16 cellular contexts compared by ENCODE assay signal in genomic region chr6:129497591-129498555, GRCh38.
A peak's percentile ranks its signal among the peaks of the same experiment; 100 is the strongest.
DNase-seq lines count a peak whose midpoint lies in the region; ATAC-seq and TF ChIP-seq lines count a peak whose summit lies in the region.
"Had no signal": no experiment of that assay in that cellular context is flagged by ENCODE, and none has a peak within 500 bp of the region (broad histone marks: within the 10 kb centered on the region; RNA-seq: fewer than 3 reads in every experiment).

No MANE protein-coding gene starts in this region.

- peaks cover 34% of the 10 kb centered on the region for H3K4me1 ChIP-seq in vagina
- peaks cover 0 to 5% of the 10 kb centered on the region in 2 donors for H3K4me1 ChIP-seq in naive thymus-derived CD4-positive, alpha-beta T cell (ENCODE audit: control insufficient read depth in 2 of 2, insufficient read depth in 2 of 2, low read length in 2 of 2)
- H3K4me1 ChIP-seq: SJCRH30 had no signal

- DNase-seq in stimulated activated naive CD8-positive, alpha-beta T cell treated with anti-CD3 and anti-CD28 coated beads, Interleukin-15, amount 100 ng/mL, for 72 hours: no peak
- DNase-seq in T-helper 17 cell: no peak
- DNase-seq in fibroblast of peridontal ligament (ENCODE audit: extremely low read depth): peak; percentile 33
- DNase-seq in vagina (ENCODE audit: extremely low spot score in 2 of 2): no peak
- DNase-seq in naive thymus-derived CD4-positive, alpha-beta T cell: no peak
- no peak for DNase-seq in SIG-M5 treated with dmso at 0.1 percent for 504 hours (lab: John Stamatoyannopoulos, UW; ENCODE audit: unreplicated experiment)
- DNase-seq in GM10266 (ENCODE audit: extremely low spot score): no peak
- DNase-seq: activated T-cell treated with anti-CD3 and anti-CD28 coated beads, Interleukin-2, amount 50 U/mL, for 72 hours; Karpas-422; left colon; NCI-H1417; NCI-H226; SJCRH30; stimulated activated CD4-positive, alpha-beta T cell treated with anti-CD3 and anti-CD28 coated beads, Interleukin-15, amount 100 ng/mL, for 24 hours had no signal

- no peak for TF ChIP-seq POLR2A in vagina (IDR thresholded peaks at IDR 0.05)

- H3K9me3 ChIP-seq in T-helper 17 cell (ENCODE audit: control insufficient read depth, low read length, poor library complexity, severe bottlenecking): no peaks in the 10 kb centered on the region
- no peaks in the 10 kb centered on the region for H3K9me3 ChIP-seq in vagina
- no peaks in the 10 kb centered on the region for H3K9me3 ChIP-seq in naive thymus-derived CD4-positive, alpha-beta T cell (ENCODE audit: control insufficient read depth in 2 of 3, low read length in 3 of 3)
- H3K9me3 ChIP-seq: SJCRH30 had no signal

- no peak for ATAC-seq in stimulated activated naive CD8-positive, alpha-beta T cell treated with anti-CD3 and anti-CD28 coated beads, Interleukin-15, amount 100 ng/mL, for 72 hours
- ATAC-seq in T-helper 17 cell: no peak
- no peak for ATAC-seq in naive thymus-derived CD4-positive, alpha-beta T cell

- POLR2A ChIA-PET in naive thymus-derived CD4-positive, alpha-beta T cell (lab: Charles Lee): interaction anchor here (1.0 kb wide), 1 partner anchor 9 kb away, joined by 3 read pairs; no protein-coding TSS in a partner anchor

- peaks cover 4% of the 10 kb centered on the region for H3K9me3 Mint-ChIP-seq in stimulated activated naive CD8-positive, alpha-beta T cell treated with anti-CD3 and anti-CD28 coated beads, Interleukin-15, Interleukin-2, amounts not matched to agents 100 ng/mL and 50 ng/mL, for 24 hours
- no peaks in the 10 kb centered on the region for H3K9me3 Mint-ChIP-seq in stimulated activated naive CD8-positive, alpha-beta T cell treated with anti-CD3 and anti-CD28 coated beads, Interleukin-15, amount 100 ng/mL, for 72 hours
- peaks cover 0 to 3% (median 0%) of the 10 kb centered on the region in 11 donors for H3K9me3 Mint-ChIP-seq in naive thymus-derived CD4-positive, alpha-beta T cell
- H3K9me3 Mint-ChIP-seq: activated T-cell treated with anti-CD3 and anti-CD28 coated beads, Interleukin-2, amount 50 U/mL, for 72 hours had no signal

- H3K36me3 Mint-ChIP-seq in stimulated activated naive CD8-positive, alpha-beta T cell treated with anti-CD3 and anti-CD28 coated beads, Interleukin-15, Interleukin-2, amounts not matched to agents 100 ng/mL and 50 ng/mL, for 24 hours (ENCODE audit: low read depth): peaks cover 29% of the 10 kb centered on the region
- H3K36me3 Mint-ChIP-seq in T-helper 17 cell (ENCODE audit: low read depth): peaks cover 3% of the 10 kb centered on the region
- H3K36me3 Mint-ChIP-seq in naive thymus-derived CD4-positive, alpha-beta T cell: peaks cover 0 to 3% (median 0%) of the 10 kb centered on the region in 5 donors

- peak overlapping the region; percentile 83 for H3K27ac Mint-ChIP-seq in stimulated activated naive CD8-positive, alpha-beta T cell treated with anti-CD3 and anti-CD28 coated beads, Interleukin-15, Interleukin-2, amounts not matched to agents 100 ng/mL and 50 ng/mL, for 24 hours
- H3K27ac Mint-ChIP-seq in stimulated activated naive CD8-positive, alpha-beta T cell treated with anti-CD3 and anti-CD28 coated beads, Interleukin-15, amount 100 ng/mL, for 72 hours: no peak overlapping the region
- H3K27ac Mint-ChIP-seq in T-helper 17 cell: peak overlapping the region; percentile 63
- peak overlapping the region in 1 of 9 donors; percentile 4 for H3K27ac Mint-ChIP-seq in naive thymus-derived CD4-positive, alpha-beta T cell
- H3K27ac Mint-ChIP-seq: activated T-cell treated with anti-CD3 and anti-CD28 coated beads, Interleukin-2, amount 50 U/mL, for 72 hours had no signal

- CTCF ChIA-PET in naive thymus-derived CD4-positive, alpha-beta T cell (lab: Charles Lee): interaction anchor here (0.6 to 1.9 kb wide), 4 partner anchors 9 to 1374 kb away, joined by 3 to 7 read pairs (median 3); no protein-coding TSS in a partner anchor

- H3K36me3 ChIP-seq in vagina: no peaks in the 10 kb centered on the region
- no peaks in the 10 kb centered on the region for H3K36me3 ChIP-seq in naive thymus-derived CD4-positive, alpha-beta T cell (ENCODE audit: control insufficient read depth in 2 of 3, insufficient read depth in 3 of 3, low read length in 3 of 3)
- H3K36me3 ChIP-seq: SJCRH30 had no signal

- H3K4me1 Mint-ChIP-seq in stimulated activated naive CD8-positive, alpha-beta T cell treated with anti-CD3 and anti-CD28 coated beads, Interleukin-15, Interleukin-2, amounts not matched to agents 100 ng/mL and 50 ng/mL, for 24 hours (ENCODE audit: low read depth): peaks cover 93% of the 10 kb centered on the region
- peaks cover 80% of the 10 kb centered on the region for H3K4me1 Mint-ChIP-seq in stimulated activated naive CD8-positive, alpha-beta T cell treated with anti-CD3 and anti-CD28 coated beads, Interleukin-15, amount 100 ng/mL, for 72 hours
- peaks cover 13% of the 10 kb centered on the region for H3K4me1 Mint-ChIP-seq in T-helper 17 cell
- peaks cover 9 to 43% (median 18%) of the 10 kb centered on the region in 7 donors for H3K4me1 Mint-ChIP-seq in naive thymus-derived CD4-positive, alpha-beta T cell

- H3K27me3 Mint-ChIP-seq in stimulated activated naive CD8-positive, alpha-beta T cell treated with anti-CD3 and anti-CD28 coated beads, Interleukin-15, Interleukin-2, amounts not matched to agents 100 ng/mL and 50 ng/mL, for 24 hours: no peaks in the 10 kb centered on the region
- H3K27me3 Mint-ChIP-seq in stimulated activated naive CD8-positive, alpha-beta T cell treated with anti-CD3 and anti-CD28 coated beads, Interleukin-15, amount 100 ng/mL, for 72 hours: no peaks in the 10 kb centered on the region
- no peaks in the 10 kb centered on the region for H3K27me3 Mint-ChIP-seq in T-helper 17 cell
- H3K27me3 Mint-ChIP-seq in naive thymus-derived CD4-positive, alpha-beta T cell: no peaks in the 10 kb centered on the region

- intact Hi-C loops in vagina (cut with DNase I): loop anchor here (5.0 kb wide), 1 partner anchor 79 kb away; no protein-coding TSS in a partner anchor
- intact Hi-C loops in naive thymus-derived CD4-positive, alpha-beta T cell (cut with micrococcal nuclease): loop anchor here in 1 of 2 donors (10.0 kb wide), 2 partner anchors 787 to 1347 kb away; no protein-coding TSS in a partner anchor

- no peak overlapping the region for H3K4me3 Mint-ChIP-seq in stimulated activated naive CD8-positive, alpha-beta T cell treated with anti-CD3 and anti-CD28 coated beads, Interleukin-15, Interleukin-2, amounts not matched to agents 100 ng/mL and 50 ng/mL, for 24 hours
- no peak overlapping the region for H3K4me3 Mint-ChIP-seq in stimulated activated naive CD8-positive, alpha-beta T cell treated with anti-CD3 and anti-CD28 coated beads, Interleukin-15, amount 100 ng/mL, for 72 hours
- no peak overlapping the region for H3K4me3 Mint-ChIP-seq in T-helper 17 cell
- H3K4me3 Mint-ChIP-seq in naive thymus-derived CD4-positive, alpha-beta T cell: peak overlapping the region in 1 of 10 donors; percentile 77

- H3K27ac ChIP-seq in vagina: peak overlapping the region; percentile 53
- no peak overlapping the region for H3K27ac ChIP-seq in naive thymus-derived CD4-positive, alpha-beta T cell (ENCODE audit: low read depth, low read length)
- H3K27ac ChIP-seq: parathyroid adenoma, SJCRH30 had no signal

- TF ChIP-seq CTCF in vagina (IDR thresholded peaks at IDR 0.05) (no peak), GM10266 (IDR thresholded peaks at IDR 0.05; ENCODE audit: control insufficient read depth, insufficient read depth, low read depth, missing control alignments) (no peak)

- no peaks in the 10 kb centered on the region for H3K27me3 ChIP-seq in vagina
- H3K27me3 ChIP-seq in naive thymus-derived CD4-positive, alpha-beta T cell (ENCODE audit: control insufficient read depth in 2 of 2, insufficient read depth in 2 of 2, low read length in 2 of 2): no peaks in the 10 kb centered on the region
- H3K27me3 ChIP-seq: SJCRH30 had no signal

- no peak overlapping the region for H3K4me3 ChIP-seq in vagina
- no peak overlapping the region for H3K4me3 ChIP-seq in naive thymus-derived CD4-positive, alpha-beta T cell (ENCODE audit: low read length)
- H3K4me3 ChIP-seq: SJCRH30 had no signal

Comparison
In these comparisons a context has a peak if more than half of its experiments do, and no peak if none do; other contexts are left out.
1. H3K27ac Mint-ChIP-seq: peak in stimulated activated naive CD8-positive, alpha-beta T cell treated with anti-CD3 and anti-CD28 coated beads, Interleukin-15, Interleukin-2, amounts not matched to agents 100 ng/mL and 50 ng/mL, for 24 hours (single experiment) and T-helper 17 cell (single experiment); none in stimulated activated naive CD8-positive, alpha-beta T cell treated with anti-CD3 and anti-CD28 coated beads, Interleukin-15, amount 100 ng/mL, for 72 hours (0 of 2).